13 cellular contexts compared by ENCODE assay signal in genomic region chr10:119161680-119162079, GRCh38. TPM values are rescaled to one million over a fixed set of nuclear protein-coding genes. Genes with fewer than 3 reads are reported as not detected.
A peak's percentile ranks its signal among the peaks of the same experiment; 100 is the strongest.
DNase-seq lines count a peak whose midpoint lies in the region; ATAC-seq, FAIRE-seq and TF ChIP-seq lines count a peak whose summit lies in the region.
"Had no signal": no experiment of that assay in that cellular context is flagged by ENCODE, and none has a peak within 500 bp of the region (broad histone marks: within the 10 kb centered on the region; RNA-seq: fewer than 3 reads in every experiment).

No MANE protein-coding gene starts in this region.

- TF ChIP-seq RAD21 in SK-N-SH (IDR thresholded peaks at IDR 0.05; ENCODE audit: low read length): no peak

- H3K79me2 ChIP-seq in SK-N-SH (ENCODE audit: insufficient read depth) (no peaks in the 10 kb centered on the region), keratinocyte (ENCODE audit: control insufficient read depth, insufficient read depth, low read length) (peaks cover 3% of the 10 kb centered on the region), PC-9 (ENCODE audit: low read depth) (0 out of 2 replicates have a peak, but pooled peaks cover 6% of the 10 kb centered on the region), hepatocyte (peaks cover 4% of the 10 kb centered on the region)

- H3K4me1 ChIP-seq in SK-N-SH (ENCODE audit: control insufficient read depth in 1 of 2, insufficient read depth in 2 of 2, low read depth in 1 of 2, low read length in 1 of 2) (peaks cover 0 to 13% of the 10 kb centered on the region in 2 experiments; a peak in 2 of 4 replicates), keratinocyte (ENCODE audit: control insufficient read depth, extremely low read depth, insufficient read depth, low read length) (peaks cover 20% of the 10 kb centered on the region), stomach smooth muscle (ENCODE audit: control insufficient read depth, insufficient read depth, low read length) (peaks cover 27% of the 10 kb centered on the region), PC-9 (replicated peaks; ENCODE audit: insufficient read depth) (0 out of 2 replicates have a peak, but pooled peaks cover 8% of the 10 kb centered on the region), hepatocyte (ENCODE audit: insufficient read depth) (peaks cover 12% of the 10 kb centered on the region)

- no peak for TF ChIP-seq CTCF in SK-N-SH (IDR thresholded peaks at IDR 0.05)
- TF ChIP-seq CTCF in astrocyte of the cerebellum (IDR thresholded peaks at IDR 0.05; ENCODE audit: low read depth, low read length, missing control alignments): peak; percentile 42
- TF ChIP-seq CTCF in keratinocyte (optimal IDR thresholded peaks at IDR 0.05 in 1 of 3, IDR thresholded peaks at IDR 0.05 in 1 of 3, conservative IDR thresholded peaks at IDR 0.05 in 1 of 3; ENCODE audit: extremely low read depth in 1 of 3, insufficient read depth in 2 of 3, low read length in 3 of 3): peak in 1 of 3 experiments; percentile 6
- no peak for TF ChIP-seq CTCF in PC-9 (conservative IDR thresholded peaks at IDR 0.05)
- no peak for TF ChIP-seq CTCF in hepatocyte (IDR thresholded peaks at IDR 0.05; ENCODE audit: poor library complexity)

- CTCF ChIA-PET in SK-N-SH (lab: Yijun Ruan, JAX): interaction anchor here (0.9 kb wide), 1 partner anchor 283 kb away, joined by 4 read pairs; no protein-coding TSS in a partner anchor
- CTCF ChIA-PET in PC-9 (lab: Charles Lee): no interaction called here

- H3K9ac ChIP-seq in SK-N-SH (no peak overlapping the region), keratinocyte (ENCODE audit: control insufficient read depth, extremely low read depth, insufficient read depth, low read length) (no peak overlapping the region), stomach smooth muscle (ENCODE audit: low read length in 2 of 2) (no peak overlapping the region)

- intact Hi-C loops in PC-9 (cut with micrococcal nuclease; ENCODE audit: unreplicated experiment): no loop called here

- no peaks in the 10 kb centered on the region for H3K9me1 ChIP-seq in keratinocyte (ENCODE audit: control insufficient read depth, extremely low read depth, insufficient read depth, low read length)

- 88% methylated on average over 6 of the region's 6 CpGs for WGBS in SK-N-SH (ENCODE audit: low lambda C conversion rate)
- WGBS in hepatocyte (ENCODE audit: low lambda C conversion rate, missing lambda C conversion rate): 61% methylated on average over 6 of the region's 6 CpGs

- H3K27me3 ChIP-seq in SK-N-SH (ENCODE audit: insufficient read depth) (no peaks in the 10 kb centered on the region), keratinocyte (ENCODE audit: control insufficient read depth, extremely low read depth, insufficient read depth, low read length) (no peaks in the 10 kb centered on the region), stomach smooth muscle (ENCODE audit: control insufficient read depth in 1 of 2, insufficient read depth in 2 of 2, low read length in 2 of 2) (no peaks in the 10 kb centered on the region), PC-9 (ENCODE audit: insufficient read depth, low read depth) (no peaks in the 10 kb centered on the region), hepatocyte (no peaks in the 10 kb centered on the region)
- H3K27me3 ChIP-seq: tibial artery had no signal

- FAIRE-seq in keratinocyte (lab: Jason Lieb, UNC): peak; percentile 20
- FAIRE-seq: A204.1, D721Med had no signal

- TF ChIP-seq EP300 in SK-N-SH (IDR thresholded peaks at IDR 0.05; ENCODE audit: borderline replicate concordance in 1 of 2, low read depth in 1 of 2, low read length in 1 of 2): no peak

- in situ Hi-C loops in astrocyte of the cerebellum (cut with HindIII; ENCODE audit: low sequenced_read_pairs): no loop called here

- no peak for DNase-seq in SK-N-SH
- no peak for DNase-seq in astrocyte of the cerebellum (ENCODE audit: low read depth)
- no peak for DNase-seq in keratinocyte (ENCODE audit: low read depth, low spot score)
- DNase-seq in PC-9: no peak
- no peak for DNase-seq in hepatocyte (ENCODE audit: low spot score)
- DNase-seq: activated CD8-positive, alpha-beta T cell treated with anti-CD3 and anti-CD28 coated beads, Interleukin-2, amount 10 ng/mL, durations not matched to agents 7 days and 5 days; activated naive CD4-positive, alpha-beta T cell treated with anti-CD3 and anti-CD28 coated beads, Interleukin-2, amount 50 U/mL, for 16 hours had no signal

- H3F3A ChIP-seq in SK-N-SH (replicated peaks; ENCODE audit: insufficient read depth): peaks cover 18% of the 10 kb centered on the region
- H3F3A ChIP-seq in PC-9 (ENCODE audit: insufficient read depth, low read depth): no peaks in the 10 kb centered on the region

- H3K27ac ChIP-seq in SK-N-SH (ENCODE audit: low read depth in 2 of 2, low read length in 1 of 2): no peak overlapping the region
- no peak overlapping the region for H3K27ac ChIP-seq in keratinocyte (ENCODE audit: control insufficient read depth, insufficient read depth, low read length)
- peak overlapping the region; percentile 31 for H3K27ac ChIP-seq in stomach smooth muscle (ENCODE audit: low read length)
- H3K27ac ChIP-seq in PC-9: no peak overlapping the region
- no peak overlapping the region for H3K27ac ChIP-seq in hepatocyte
- H3K27ac ChIP-seq: tibial artery had no signal

- POLR2A ChIA-PET in SK-N-SH (lab: Yijun Ruan, JAX): interaction anchor here (0.6 kb wide), 1 partner anchor 16 kb away, joined by 6 read pairs; no protein-coding TSS in a partner anchor
- POLR2A ChIA-PET in PC-9 (lab: Charles Lee; ENCODE audit: unreplicated experiment): interaction anchor here (0.7 kb wide), 1 partner anchor 205 kb away, joined by 30 read pairs; no protein-coding TSS in a partner anchor

- no TSS peak for BruUV-seq in PC-9 (replicated peaks; lab: Mats Ljungman, UMichigan)

- H3K4me2 ChIP-seq in SK-N-SH (no peak overlapping the region), keratinocyte (ENCODE audit: control insufficient read depth, extremely low read depth, insufficient read depth, low read depth, low read length) (no peak overlapping the region), PC-9 (no peak overlapping the region), hepatocyte (no peak overlapping the region)

- H3K36me3 ChIP-seq in SK-N-SH (replicated peaks in 1 of 2; ENCODE audit: control insufficient read depth in 1 of 2, insufficient read depth in 2 of 2, low read length in 1 of 2) (peaks cover 2 to 3% of the 10 kb centered on the region in 2 experiments), keratinocyte (ENCODE audit: control insufficient read depth in 2 of 2, extremely low read depth in 1 of 2, insufficient read depth in 2 of 2, low read length in 2 of 2) (peaks cover 15 to 23% of the 10 kb centered on the region in 2 experiments), stomach smooth muscle (ENCODE audit: control insufficient read depth in 2 of 2, insufficient read depth in 2 of 2, low read length in 2 of 2) (peaks cover 13 to 27% of the 10 kb centered on the region in 2 donors), PC-9 (ENCODE audit: low read depth) (no peaks in the 10 kb centered on the region), hepatocyte (replicated peaks; ENCODE audit: insufficient read depth, low read depth) (no peaks in the 10 kb centered on the region)

- H3K9me3 ChIP-seq in SK-N-SH: no peaks in the 10 kb centered on the region
- no peaks in the 10 kb centered on the region for H3K9me3 ChIP-seq in keratinocyte (ENCODE audit: control insufficient read depth, low read depth, low read length)
- no peaks in the 10 kb centered on the region for H3K9me3 ChIP-seq in stomach smooth muscle (ENCODE audit: control insufficient read depth in 2 of 2, low read length in 2 of 2)
- H3K9me3 ChIP-seq in PC-9 (ENCODE audit: insufficient read depth, low read depth): no peaks in the 10 kb centered on the region
- no peaks in the 10 kb centered on the region for H3K9me3 ChIP-seq in hepatocyte (ENCODE audit: low read depth)
- H3K9me3 ChIP-seq: tibial artery had no signal

- ATAC-seq in SK-N-SH treated with all-trans-retinoic acid at 6 μM for 48 hours (no peak), GM21825 (IDR thresholded peaks at IDR 0.05; ENCODE audit: unreplicated experiment) (no peak)
- ATAC-seq: activated CD8-positive, alpha-beta T cell treated with anti-CD3 and anti-CD28 coated beads, Interleukin-2, amount 10 ng/mL, durations not matched to agents 7 days and 5 days had no signal

- dilution Hi-C loops in keratinocyte (cut with MboI; ENCODE audit: extremely low pct_ligation_motif_present, low sequenced_read_pairs): no loop called here

- H2AFZ ChIP-seq in SK-N-SH (ENCODE audit: low read depth) (no peak overlapping the region), keratinocyte (ENCODE audit: control insufficient read depth, low read length) (no peak overlapping the region), PC-9 (no peak overlapping the region), hepatocyte (no peak overlapping the region)

- no peaks in the 10 kb centered on the region for H4K20me1 ChIP-seq in SK-N-SH (ENCODE audit: insufficient read depth)
- no peaks in the 10 kb centered on the region for H4K20me1 ChIP-seq in keratinocyte (ENCODE audit: control insufficient read depth, extremely low read depth, insufficient read depth, low read length)
- H4K20me1 ChIP-seq in PC-9 (ENCODE audit: insufficient read depth): no peaks in the 10 kb centered on the region
- H4K20me1 ChIP-seq in hepatocyte (ENCODE audit: insufficient read depth, poor library complexity, severe bottlenecking): no peaks in the 10 kb centered on the region

- H3K9me2 ChIP-seq in SK-N-SH: no peaks in the 10 kb centered on the region
- no peaks in the 10 kb centered on the region for H3K9me2 ChIP-seq in PC-9 (ENCODE audit: insufficient read depth)
- H3K9me2 ChIP-seq in hepatocyte (replicated peaks; ENCODE audit: insufficient read depth): no peaks in the 10 kb centered on the region

- no peak overlapping the region for H3K4me3 ChIP-seq in SK-N-SH (ENCODE audit: low read depth in 2 of 2, low read length in 1 of 2)
- no peak overlapping the region for H3K4me3 ChIP-seq in astrocyte of the cerebellum (ENCODE audit: low read depth, low read length)
- no peak overlapping the region for H3K4me3 ChIP-seq in keratinocyte (ENCODE audit: control insufficient read depth in 2 of 3, extremely low read depth in 1 of 3, insufficient read depth in 2 of 3, low read depth in 1 of 3, low read length in 3 of 3)
- H3K4me3 ChIP-seq in stomach smooth muscle (ENCODE audit: low read length in 2 of 2): no peak overlapping the region
- no peak overlapping the region for H3K4me3 ChIP-seq in PC-9
- H3K4me3 ChIP-seq in hepatocyte: no peak overlapping the region
- H3K4me3 ChIP-seq: tibial artery had no signal

RNA-seq across cellular contexts. Expression of gene SFXN4, which starts 3.8 kb away (rescaled TPM):
- 24.2 and 32.0 TPM in 2 replicates for polyA plus RNA-seq in SK-N-SH (2012; rRNA removed)
- polyA plus RNA-seq in SK-N-SH (2012; cell fraction: cytosol; rRNA removed): 23.0 and 33.1 TPM in 2 replicates
- 67.8 and 86.1 TPM in 2 replicates for polyA plus RNA-seq in SK-N-SH (2012; cell fraction: nucleus; rRNA removed)
- polyA plus RNA-seq in keratinocyte: 17.0 to 27.6 TPM (median 20.9 TPM) in 3 replicates
- 16.3 TPM for polyA plus RNA-seq in keratinocyte (2011; ENCODE audit: low read depth)
- polyA plus RNA-seq in keratinocyte (2011; cell fraction: cytosol; rRNA removed): 18.0 and 35.0 TPM in 2 replicates
- 29.9 and 35.9 TPM in 2 replicates for polyA plus RNA-seq in keratinocyte (2011; cell fraction: nucleus; rRNA removed)
- polyA plus RNA-seq in keratinocyte (2012; ENCODE audit: low replicate concordance): 11.3 and 18.1 TPM in 2 replicates
- 6.4 to 20.1 TPM (median 15.6 TPM) in 3 replicates for polyA minus RNA-seq in keratinocyte
- 8.8 TPM for polyA minus RNA-seq in keratinocyte (2011; cell fraction: cytosol; rRNA and poly(A)+ RNA removed)
- polyA minus RNA-seq in keratinocyte (2011; cell fraction: nucleus; rRNA and poly(A)+ RNA removed): 5.0 and 6.8 TPM in 2 replicates
- total RNA-seq in PC-9 (2021): 15.4 and 18.3 TPM in 2 replicates
- total RNA-seq in hepatocyte: 22.8 and 27.2 TPM in 2 replicates
- polyA plus RNA-seq in hepatocyte: 40.3 and 41.5 TPM in 2 replicates

RNA-seq across cellular contexts. Expression of gene PRDX3, which starts 16.9 kb away (rescaled TPM):
- polyA plus RNA-seq in SK-N-SH (2012; rRNA removed): 193 and 278 TPM in 2 replicates
- 306 and 319 TPM in 2 replicates for polyA plus RNA-seq in SK-N-SH (2012; cell fraction: cytosol; rRNA removed)
- 64.2 and 128 TPM in 2 replicates for polyA plus RNA-seq in SK-N-SH (2012; cell fraction: nucleus; rRNA removed)
- polyA plus RNA-seq in keratinocyte: 251 to 304 TPM (median 266 TPM) in 3 replicates
- polyA plus RNA-seq in keratinocyte (2011; ENCODE audit: low read depth): 25.9 TPM
- 167 and 288 TPM in 2 replicates for polyA plus RNA-seq in keratinocyte (2011; cell fraction: cytosol; rRNA removed)
- 127 and 160 TPM in 2 replicates for polyA plus RNA-seq in keratinocyte (2011; cell fraction: nucleus; rRNA removed)
- polyA plus RNA-seq in keratinocyte (2012; ENCODE audit: low replicate concordance): 84.3 and 187 TPM in 2 replicates
- 181 to 213 TPM (median 205 TPM) in 3 replicates for polyA minus RNA-seq in keratinocyte
- 120 TPM for polyA minus RNA-seq in keratinocyte (2011; cell fraction: cytosol; rRNA and poly(A)+ RNA removed)
- 69.7 and 85.3 TPM in 2 replicates for polyA minus RNA-seq in keratinocyte (2011; cell fraction: nucleus; rRNA and poly(A)+ RNA removed)
- total RNA-seq in PC-9 (2021): 110 and 144 TPM in 2 replicates
- 326 and 333 TPM in 2 replicates for total RNA-seq in hepatocyte
- polyA plus RNA-seq in hepatocyte: 282 and 294 TPM in 2 replicates

RNA-seq across cellular contexts. Expression of gene GRK5, which starts 45.7 kb away (rescaled TPM):
- polyA plus RNA-seq in SK-N-SH (2012; rRNA removed) (9.5 and 12.1 TPM in 2 replicates), keratinocyte (3.6 to 12.2 TPM (median 7.6 TPM) in 3 replicates), hepatocyte (7.6 and 8.7 TPM in 2 replicates)
- 8.9 and 11.6 TPM in 2 replicates for polyA plus RNA-seq in SK-N-SH (2012; cell fraction: cytosol; rRNA removed)
- 10.3 and 10.8 TPM in 2 replicates for polyA plus RNA-seq in SK-N-SH (2012; cell fraction: nucleus; rRNA removed)
- 2.8 TPM for polyA plus RNA-seq in keratinocyte (2011; ENCODE audit: low read depth)
- polyA plus RNA-seq in keratinocyte (2011; cell fraction: cytosol; rRNA removed): 6.6 and 7.3 TPM in 2 replicates
- polyA plus RNA-seq in keratinocyte (2011; cell fraction: nucleus; rRNA removed): 6.1 and 8.2 TPM in 2 replicates
- 3.0 and 12.6 TPM in 2 replicates for polyA plus RNA-seq in keratinocyte (2012; ENCODE audit: low replicate concordance)
- 3.6 to 10.9 TPM (median 5.2 TPM) in 3 replicates for polyA minus RNA-seq in keratinocyte
- polyA minus RNA-seq in keratinocyte (2011; cell fraction: cytosol; rRNA and poly(A)+ RNA removed): 3.5 TPM
- 2.2 and 3.3 TPM in 2 replicates for polyA minus RNA-seq in keratinocyte (2011; cell fraction: nucleus; rRNA and poly(A)+ RNA removed)
- total RNA-seq in PC-9 (2021) (4.8 and 5.3 TPM in 2 replicates), hepatocyte (19.9 and 20.5 TPM in 2 replicates)

RNA-seq across cellular contexts. Expression of gene DENND10, which starts 57.8 kb away (rescaled TPM):
- polyA plus RNA-seq in SK-N-SH (2012; rRNA removed): 48.4 and 54.7 TPM in 2 replicates
- 63.8 and 67.7 TPM in 2 replicates for polyA plus RNA-seq in SK-N-SH (2012; cell fraction: cytosol; rRNA removed)
- polyA plus RNA-seq in SK-N-SH (2012; cell fraction: nucleus; rRNA removed): 31.9 and 46.3 TPM in 2 replicates
- 74.0 to 80.4 TPM (median 76.5 TPM) in 3 replicates for polyA plus RNA-seq in keratinocyte
- polyA plus RNA-seq in keratinocyte (2011; ENCODE audit: low read depth): 26.9 TPM
- polyA plus RNA-seq in keratinocyte (2011; cell fraction: cytosol; rRNA removed): 70.3 and 101 TPM in 2 replicates
- 59.6 and 64.7 TPM in 2 replicates for polyA plus RNA-seq in keratinocyte (2011; cell fraction: nucleus; rRNA removed)
- polyA plus RNA-seq in keratinocyte (2012; ENCODE audit: low replicate concordance): 44.6 and 47.0 TPM in 2 replicates
- polyA minus RNA-seq in keratinocyte: 22.2 to 53.3 TPM (median 51.0 TPM) in 3 replicates
- 67.1 TPM for polyA minus RNA-seq in keratinocyte (2011; cell fraction: cytosol; rRNA and poly(A)+ RNA removed)
- polyA minus RNA-seq in keratinocyte (2011; cell fraction: nucleus; rRNA and poly(A)+ RNA removed): 30.6 and 35.4 TPM in 2 replicates
- 30.1 and 31.8 TPM in 2 replicates for total RNA-seq in PC-9 (2021)
- total RNA-seq in hepatocyte: 94.7 and 106 TPM in 2 replicates
- 64.4 and 75.3 TPM in 2 replicates for polyA plus RNA-seq in hepatocyte
